Comparison of ENCODE assay signal across 18 cellular contexts in the genomic region with DNA sequence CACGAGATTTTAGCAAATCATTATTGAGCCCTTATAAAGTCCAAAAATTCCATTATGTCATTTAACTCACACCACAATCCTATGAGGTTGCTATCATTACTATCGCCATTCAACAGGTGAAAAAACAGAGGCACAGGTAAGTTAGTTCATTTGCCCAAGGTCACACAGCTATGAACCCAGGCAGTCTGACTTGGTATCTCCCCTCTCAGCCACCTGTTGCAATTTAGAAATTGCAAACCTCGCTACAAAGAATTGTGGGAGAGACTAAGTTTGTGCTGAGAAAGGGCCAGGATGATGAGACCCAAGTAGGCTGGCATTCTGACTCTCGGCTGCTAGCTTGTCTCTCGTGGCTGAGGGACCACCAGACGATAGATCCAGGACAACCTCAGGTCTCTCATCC. TPM values are rescaled to one million over a fixed set of nuclear protein-coding genes. Genes with fewer than 3 reads are reported as not detected.
DNase-seq lines count a peak whose midpoint lies in the region; ATAC-seq, FAIRE-seq and TF ChIP-seq lines count a peak whose summit lies in the region.
"Had no signal": no experiment of that assay in that cellular context is flagged by ENCODE, and none has a peak within 500 bp of the region (broad histone marks: within the 10 kb centered on the region; RNA-seq: fewer than 3 reads in every experiment).

No MANE protein-coding gene starts in this region.

- DNase-seq in GM23248 (no peak), astrocyte (ENCODE audit: low read depth) (no peak), smooth muscle cell (lab: John Stamatoyannopoulos, UW; ENCODE audit: unreplicated experiment) (no peak), NCI-H2029 treated with DMSO at 0.1 percent for 48 hours (lab: John Stamatoyannopoulos, UW) (no peak)
- no peak for DNase-seq in activated naive CD4-positive, alpha-beta T cell treated with Interleukin-2 at 50 U/mL for 16 hours
- DNase-seq: Caco-2; CD4-positive, alpha-beta T cell; NCI-H1048; NCI-H1436; NCI-H1930; NCI-H526; PC-9; SJCRH30 had no signal

- no peaks in the 10 kb centered on the region for H3K27me3 Mint-ChIP-seq in astrocyte (ENCODE audit: low read depth, unreplicated experiment)
- H3K27me3 Mint-ChIP-seq in nephron (ENCODE audit: low read depth) = peaks cover 3% of the 10 kb centered on the region

- H3K36me3 ChIP-seq in GM23248 (ENCODE audit: low read depth) = peaks cover 19% of the 10 kb centered on the region
- H3K36me3 ChIP-seq in astrocyte (ENCODE audit: insufficient read depth, low read length) = peaks cover 10% of the 10 kb centered on the region
- peaks cover 4% of the 10 kb centered on the region for H3K36me3 ChIP-seq in smooth muscle cell (ENCODE audit: low read depth)

- H4K20me1 ChIP-seq in GM23248 (ENCODE audit: insufficient read depth) (no peaks in the 10 kb centered on the region), astrocyte (ENCODE audit: insufficient read depth, low read length) (no peaks in the 10 kb centered on the region), smooth muscle cell (ENCODE audit: low read depth) (no peaks in the 10 kb centered on the region)

- H3K36me3 Mint-ChIP-seq in astrocyte (ENCODE audit: low read depth, unreplicated experiment) (peaks cover 14% of the 10 kb centered on the region), nephron (ENCODE audit: low read depth) (peaks cover 8% of the 10 kb centered on the region)

- no peak overlapping the region for H3K4me2 ChIP-seq in GM23248 (ENCODE audit: unreplicated experiment)
- H3K4me2 ChIP-seq in astrocyte (ENCODE audit: low read length) = no peak overlapping the region
- H3K4me2 ChIP-seq in smooth muscle cell = no peak overlapping the region
- H3K4me2 ChIP-seq: PC-9 had no signal

- FAIRE-seq in astrocyte (lab: Jason Lieb, UNC) = no peak
- FAIRE-seq: A204.1, G401.6 had no signal

- H3K4me1 ChIP-seq in GM23248 (ENCODE audit: insufficient read depth) (peaks cover 33% of the 10 kb centered on the region), astrocyte (ENCODE audit: insufficient read depth, low read length) (peaks cover 53% of the 10 kb centered on the region), smooth muscle cell (ENCODE audit: low read depth) (peaks cover 16% of the 10 kb centered on the region)
- H3K4me1 ChIP-seq: Caco-2 had no signal

- H3K9me3 Mint-ChIP-seq in astrocyte (ENCODE audit: unreplicated experiment) (no peaks in the 10 kb centered on the region), nephron (no peaks in the 10 kb centered on the region)
- H3K9me3 Mint-ChIP-seq: CD4-positive, alpha-beta T cell had no signal

- in situ Hi-C loops in GM23248 (cut with MboI) = no loop called here

- H3K27me3 ChIP-seq in GM23248 (replicated peaks; ENCODE audit: insufficient read depth) (no peaks in the 10 kb centered on the region), astrocyte (ENCODE audit: insufficient read depth, low read length) (no peaks in the 10 kb centered on the region), smooth muscle cell (ENCODE audit: low read depth) (no peaks in the 10 kb centered on the region)
- H3K27me3 ChIP-seq: SJCRH30 had no signal

- no peak overlapping the region for H3K4me3 ChIP-seq in GM23248
- no peak overlapping the region for H3K4me3 ChIP-seq in astrocyte (ENCODE audit: insufficient read depth, low read depth, low read length)
- no peak overlapping the region for H3K4me3 ChIP-seq in smooth muscle cell
- H3K4me3 ChIP-seq: PC-9, SJCRH30 had no signal

- H3K9me3 ChIP-seq in GM23248 (ENCODE audit: low read depth) (no peaks in the 10 kb centered on the region), astrocyte (ENCODE audit: insufficient read depth, low read depth, low read length) (no peaks in the 10 kb centered on the region), smooth muscle cell (replicated peaks; ENCODE audit: low read depth) (no peaks in the 10 kb centered on the region)
- H3K9me3 ChIP-seq: Caco-2, SJCRH30 had no signal

- TF ChIP-seq CTCF in astrocyte (IDR thresholded peaks at IDR 0.05; ENCODE audit: insufficient read depth, low read depth, low read length) = no peak
- TF ChIP-seq CTCF in nephron (IDR thresholded peaks at IDR 0.05; ENCODE audit: unreplicated experiment in 3 of 3) = no peak
- TF ChIP-seq CTCF in smooth muscle cell (IDR thresholded peaks at IDR 0.05; ENCODE audit: borderline replicate concordance, insufficient read depth, poor library complexity, severe bottlenecking) = no peak

- H3K27ac ChIP-seq in GM23248 (peak overlapping the region; percentile 71; the same call in 1 of the 2 replicates), astrocyte (ENCODE audit: low read depth, low read length) (peak overlapping the region; percentile 99), smooth muscle cell (ENCODE audit: low read depth) (peak overlapping the region; percentile 97)
- H3K27ac ChIP-seq: PC-9, SJCRH30 had no signal

- no peaks in the 10 kb centered on the region for H3K79me2 ChIP-seq in GM23248 (ENCODE audit: insufficient read depth)
- no peaks in the 10 kb centered on the region for H3K79me2 ChIP-seq in astrocyte (ENCODE audit: insufficient read depth, low read length)
- no peaks in the 10 kb centered on the region for H3K79me2 ChIP-seq in smooth muscle cell (ENCODE audit: low read depth)

- ATAC-seq in GM19452 (IDR thresholded peaks at IDR 0.05; ENCODE audit: unreplicated experiment) (no peak), GM18519 (IDR thresholded peaks at IDR 0.05; ENCODE audit: low FRiP score, unreplicated experiment) (no peak)

- H3K4me3 Mint-ChIP-seq in astrocyte (ENCODE audit: unreplicated experiment) (no peak overlapping the region), nephron (no peak overlapping the region)
- H3K4me3 Mint-ChIP-seq: CD4-positive, alpha-beta T cell had no signal

- H2AFZ ChIP-seq in GM23248 = no peak overlapping the region
- no peak overlapping the region for H2AFZ ChIP-seq in astrocyte (ENCODE audit: low read depth, low read length)
- no peak overlapping the region for H2AFZ ChIP-seq in smooth muscle cell (ENCODE audit: low read depth)
- H2AFZ ChIP-seq: PC-9 had no signal

- H3K9ac ChIP-seq in GM23248 = no peak overlapping the region
- peak overlapping the region; percentile 80 for H3K9ac ChIP-seq in astrocyte (ENCODE audit: low read length)
- H3K9ac ChIP-seq in smooth muscle cell (ENCODE audit: low read depth) = peak overlapping the region; percentile 73

- H3F3A ChIP-seq in GM23248 (ENCODE audit: insufficient read depth) (peaks cover 64% of the 10 kb centered on the region), smooth muscle cell (ENCODE audit: low read depth) (peaks cover 36% of the 10 kb centered on the region)

- WGBS in GM23248 (ENCODE audit: low coverage in 1 of 2, low lambda C conversion rate in 2 of 2, missing lambda C conversion rate in 2 of 2), 2 experiments = 91 to 94% methylated on average over 6 of the region's 6 CpGs
- 94% methylated on average over 6 of the region's 6 CpGs for WGBS in smooth muscle cell (ENCODE audit: low lambda C conversion rate)

- H3K27ac Mint-ChIP-seq in astrocyte (ENCODE audit: unreplicated experiment) = peak overlapping the region; percentile 94
- H3K27ac Mint-ChIP-seq in nephron = peak overlapping the region in 2 of 3 experiments; percentile 70 to 83
- H3K27ac Mint-ChIP-seq: CD4-positive, alpha-beta T cell had no signal

- H3K9me2 ChIP-seq in GM23248 (ENCODE audit: insufficient read depth) = no peaks in the 10 kb centered on the region

- H3K4me1 Mint-ChIP-seq in astrocyte (ENCODE audit: low read depth, unreplicated experiment) (peaks cover 63% of the 10 kb centered on the region), nephron (peaks cover 81% of the 10 kb centered on the region)

RNA-seq across cellular contexts. Expression of gene LMCD1, which starts 57.7 kb away (rescaled TPM):
- 149 and 259 TPM in 2 replicates for total RNA-seq in GM23248 (2014; rRNA removed; shearing (Covaris generic))
- polyA plus RNA-seq in GM23248 (2016; fragmentation: Nextera tagmentation; extraction: Ambion mirVana) (187 and 189 TPM in 2 replicates), smooth muscle cell (356 and 524 TPM in 2 replicates)
- total RNA-seq in astrocyte (374 and 437 TPM in 2 replicates), smooth muscle cell (187 and 276 TPM in 2 replicates)
